Comparison of ENCODE assay signal across 8 cellular contexts in genomic region chr6:144977250-144977864, GRCh38.
DNase-seq lines count a peak whose midpoint lies in the region; ATAC-seq and TF ChIP-seq lines count a peak whose summit lies in the region.
"Not testable (repeated sequence)": the region's sequence is repeated elsewhere in the genome, so short reads cannot be mapped to it uniquely, and the experiment has no call there.

No MANE protein-coding gene starts in this region.

- intact Hi-C loops in IMR-90 (cut with micrococcal nuclease); upper lobe of right lung (cut with DNase I): not testable (repeated sequence)

- not testable (repeated sequence) for H3K9me3 ChIP-seq in IMR-90 (ENCODE audit: control insufficient read depth, insufficient read depth, low read length); iPS DF 6.9 (ENCODE audit: control insufficient read depth, insufficient read depth, low read length); mucosa of stomach (ENCODE audit: control insufficient read depth, low read length); upper lobe of right lung

- not testable (repeated sequence) for TF ChIP-seq CTCF in IMR-90 (conservative IDR thresholded peaks at IDR 0.05; ENCODE audit: low read depth, low read length); brain microvascular endothelial cell (IDR thresholded peaks at IDR 0.05; ENCODE audit: low read depth, low read length, missing control alignments); upper lobe of right lung (IDR thresholded peaks at IDR 0.05)

- H3K23ac ChIP-seq in IMR-90 (ENCODE audit: low read depth, low read length) = not testable (repeated sequence)

- not testable (repeated sequence) for H3K4me3 ChIP-seq in IMR-90 (ENCODE audit: insufficient read depth, low read depth, low read length); brain microvascular endothelial cell (ENCODE audit: low read depth, low read length); iPS DF 6.9 (ENCODE audit: low read length); upper lobe of right lung
- H3K4me3 ChIP-seq in mucosa of stomach (ENCODE audit: low read length) = peak overlapping the region; percentile 36

- H2AFZ ChIP-seq in IMR-90 (replicated peaks; ENCODE audit: low read length, poor library complexity) = peak overlapping the region; percentile 82

- not testable (repeated sequence) for H3K9ac ChIP-seq in IMR-90 (ENCODE audit: low read depth, low read length)
- peak overlapping the region; percentile 53 for H3K9ac ChIP-seq in mucosa of stomach (ENCODE audit: low read length)

- ATAC-seq in IMR-90 (ENCODE audit: low read depth) (peak; percentile 97), upper lobe of right lung (peak; percentile 79)

- dilution Hi-C loops in IMR-90 (cut with HindIII; ENCODE audit: low sequenced_read_pairs, unreplicated experiment) = not testable (repeated sequence)

- not testable (repeated sequence) for H4K20me1 ChIP-seq in IMR-90 (ENCODE audit: insufficient read depth, low read length)

- H3K56ac ChIP-seq in IMR-90 (ENCODE audit: extremely low read depth, insufficient read depth, low read length) = not testable (repeated sequence)

- not testable (repeated sequence) for H3K9me1 ChIP-seq in IMR-90 (ENCODE audit: insufficient read depth, low read length)

- TF ChIP-seq RAD21 in IMR-90 (IDR thresholded peaks at IDR 0.05; ENCODE audit: low read length) = not testable (repeated sequence)

- WGBS in IMR-90 (ENCODE audit: extremely low coverage in 2 of 2, insufficient read length in 1 of 2), 2 experiments = 0% methylated on average over 1 of the region's 8 CpGs; no CpG with 5 or more reads in 1 of the 2 experiments
- no CpG with 5 or more reads among the region's 8 CpGs for WGBS in iPS DF 6.9 (ENCODE audit: insufficient coverage, insufficient read length)

- in situ Hi-C loops in IMR-90 (cut with MboI; ENCODE audit: low sequenced_read_pairs); brain microvascular endothelial cell (cut with HindIII; ENCODE audit: low pct_ligation_motif_present, low sequenced_read_pairs): not testable (repeated sequence)

- peak overlapping the region; percentile 52 for H3K4me2 ChIP-seq in IMR-90 (ENCODE audit: low read depth, low read length)

- H3K4ac ChIP-seq in IMR-90 (ENCODE audit: low read depth, low read length) = peak overlapping the region; percentile 69

- H3K18ac ChIP-seq in IMR-90 (ENCODE audit: low read depth, low read length) = peak overlapping the region; percentile 22; the same call in 1 of the 2 replicates

- 0 out of 3 replicates have a peak overlapping the region, but pooled peaks have one; percentile 44 for H2BK15ac ChIP-seq in IMR-90 (ENCODE audit: low read depth, low read length)

- peak overlapping the region; percentile 55 for H2AK9ac ChIP-seq in IMR-90 (replicated peaks; ENCODE audit: low read depth, low read length, poor library complexity)

- H2BK120ac ChIP-seq in IMR-90 (ENCODE audit: low read depth, low read length) = peak overlapping the region; percentile 86

- H3K79me1 ChIP-seq in IMR-90 (ENCODE audit: low read depth in 1 of 2, low read length in 2 of 2) = not testable (repeated sequence)

- CTCF ChIA-PET in IMR-90 (lab: Yijun Ruan, JAX) = interaction anchor here (1.0 to 2.1 kb wide), 2 partner anchors 12 to 14 kb away, joined by 3 to 7 read pairs; no protein-coding TSS in a partner anchor

- H3K27me3 ChIP-seq in IMR-90 (ENCODE audit: control insufficient read depth, insufficient read depth, low read length); brain microvascular endothelial cell (replicated peaks); iPS DF 6.9 (ENCODE audit: control insufficient read depth, insufficient read depth, low read length); mucosa of stomach (ENCODE audit: control insufficient read depth, insufficient read depth, low read length); upper lobe of right lung: not testable (repeated sequence)

- H3K14ac ChIP-seq in IMR-90 (replicated peaks; ENCODE audit: low read depth, low read length) = 0 out of 2 replicates have a peak overlapping the region, but pooled peaks have one; percentile 89

- H4K91ac ChIP-seq in IMR-90 (ENCODE audit: insufficient read depth, low read depth, low read length) = peak overlapping the region; percentile 77

- not testable (repeated sequence) for BruUV-seq in IMR-90 (replicated peaks; lab: Mats Ljungman, UMichigan)

- peak; percentile 59 for DNase-seq in DMS53 treated with DMSO at 0.1 percent for 48 hours (lab: John Stamatoyannopoulos, UW; ENCODE audit: unreplicated experiment)
- peak; percentile 61 for DNase-seq in IMR-90
- peak; percentile 4 for DNase-seq in NCI-H2171 treated with DMSO at 0.1 percent for 48 hours (lab: John Stamatoyannopoulos, UW)
- peak; percentile 21 to 24 for DNase-seq in SHP77 (lab: John Stamatoyannopoulos, UW)
- DNase-seq in brain microvascular endothelial cell = peak; percentile 55
- DNase-seq in iPS DF 6.9 (ENCODE audit: low read depth, low spot score) = peak; percentile 33
- peak; percentile 74 for DNase-seq in upper lobe of right lung

- H4K8ac ChIP-seq in IMR-90 (ENCODE audit: low read depth in 2 of 2, low read length in 2 of 2) = peak overlapping the region in 1 of 2 experiments; percentile 80; a peak in 3 of 4 replicates

- POLR2A ChIA-PET in IMR-90 (lab: Charles Lee; ENCODE audit: unreplicated experiment) = interaction anchor here (0.6 kb wide), 1 partner anchor 16 kb away, joined by 3 read pairs; no protein-coding TSS in a partner anchor

- peak overlapping the region; percentile 60; the same call in 1 of the 2 replicates for H2AK5ac ChIP-seq in IMR-90 (ENCODE audit: low read depth, low read length)

- H3K4me1 ChIP-seq in IMR-90 (ENCODE audit: control insufficient read depth, insufficient read depth, low read length); iPS DF 6.9 (ENCODE audit: control insufficient read depth, insufficient read depth, low read length); mucosa of stomach (ENCODE audit: control insufficient read depth, insufficient read depth, low read length); upper lobe of right lung: not testable (repeated sequence)

- H3K27ac ChIP-seq in IMR-90 (ENCODE audit: insufficient read depth, low read length); brain microvascular endothelial cell; iPS DF 6.9 (ENCODE audit: low read length); upper lobe of right lung: not testable (repeated sequence)

- TF ChIP-seq POLR2A in IMR-90 (IDR thresholded peaks at IDR 0.05; ENCODE audit: low read depth, low read length) = not testable (repeated sequence)

- not testable (repeated sequence) for H2BK5ac ChIP-seq in IMR-90 (ENCODE audit: low read depth, low read length, poor library complexity, severe bottlenecking)

- H3K36me3 ChIP-seq in IMR-90 (ENCODE audit: control insufficient read depth, insufficient read depth, low read length); brain microvascular endothelial cell (replicated peaks); iPS DF 6.9 (ENCODE audit: control insufficient read depth, insufficient read depth, low read length); mucosa of stomach (ENCODE audit: control insufficient read depth, insufficient read depth, low read length); upper lobe of right lung: not testable (repeated sequence)

- peak overlapping the region; percentile 6; the same call in 1 of the 2 replicates for H4K5ac ChIP-seq in IMR-90 (ENCODE audit: low read depth, low read length)

- not testable (repeated sequence) for H2BK20ac ChIP-seq in IMR-90 (ENCODE audit: low read depth, low read length)

Comparison
In these comparisons a context has a peak if more than half of its experiments do, and no peak if none do; other contexts are left out.
1. DNase-seq: peak in every context shown above with its lines; median percentile 74 in upper lobe of right lung; 61 in IMR-90; 59 in DMS53 treated with DMSO at 0.1 percent for 48 hours; 55 in brain microvascular endothelial cell; 33 in iPS DF 6.9; 22 in SHP77; 4 in NCI-H2171 treated with DMSO at 0.1 percent for 48 hours.